In genomic region chr10:110733256-110733952, GRCh38 we compare ENCODE assay signal across 8 cellular contexts.
DNase-seq lines count a peak whose midpoint lies in the region; ATAC-seq and TF ChIP-seq lines count a peak whose summit lies in the region.

No MANE protein-coding gene starts in this region.

- no peak overlapping the region for H3K27ac ChIP-seq in SU-DHL-6 (ENCODE audit: low read depth, low read length)
- peak overlapping the region; percentile 4 to 86 (median 56) for H3K27ac ChIP-seq in heart left ventricle
- H3K27ac ChIP-seq in skeletal muscle tissue (ENCODE audit: low read depth, low read length), result peak overlapping the region; percentile 91

- no peak for TF ChIP-seq CTCF in SU-DHL-6 (IDR thresholded peaks at IDR 0.05; ENCODE audit: insufficient read depth, low read length, poor library complexity, severe bottlenecking)
- TF ChIP-seq CTCF in heart left ventricle (IDR thresholded peaks at IDR 0.05), result no peak

- TF ChIP-seq POLR2A in heart left ventricle (IDR thresholded peaks at IDR 0.05), result no peak

- H3K4me3 ChIP-seq in SU-DHL-6 (ENCODE audit: insufficient read depth, low read length, poor library complexity, severe bottlenecking) (no peak overlapping the region), heart left ventricle (peak overlapping the region in 5 of 12 donors; percentile 0 to 38 (median 3)), skeletal muscle tissue (ENCODE audit: low read length in 3 of 3) (peak overlapping the region; percentile 46 to 80 (median 76))

- H3K79me2 ChIP-seq in SU-DHL-6 (ENCODE audit: insufficient read depth, low read length), result no peaks in the 10 kb centered on the region

- H3K9ac ChIP-seq in SU-DHL-6 (ENCODE audit: low read length), result no peak overlapping the region
- H3K9ac ChIP-seq in skeletal muscle tissue (ENCODE audit: low read depth in 1 of 3, low read length in 3 of 3), result peak overlapping the region; percentile 79 to 81 (median 79)

- H2AFZ ChIP-seq in SU-DHL-6 (ENCODE audit: low read depth, low read length, severe bottlenecking), result no peak overlapping the region

- no peaks in the 10 kb centered on the region for H3F3A ChIP-seq in SU-DHL-6 (ENCODE audit: insufficient read depth)

- H3K4me1 ChIP-seq in heart left ventricle, result peaks cover 0 to 80% (median 25%) of the 10 kb centered on the region in 12 donors
- peaks cover 13 to 26% (median 14%) of the 10 kb centered on the region in 3 donors for H3K4me1 ChIP-seq in skeletal muscle tissue (ENCODE audit: control insufficient read depth in 3 of 3, insufficient read depth in 3 of 3, low read length in 3 of 3)

- H3K9me3 ChIP-seq in SU-DHL-6 (ENCODE audit: insufficient read depth, low read length), result no peaks in the 10 kb centered on the region
- no peaks in the 10 kb centered on the region for H3K9me3 ChIP-seq in heart left ventricle
- H3K9me3 ChIP-seq in skeletal muscle tissue (ENCODE audit: control insufficient read depth in 3 of 3, low read length in 3 of 3), result no peaks in the 10 kb centered on the region

- ATAC-seq in heart left ventricle, result peak in 3 of 4 donors; percentile 21 to 46 (median 33)
- ATAC-seq in GM21390 (IDR thresholded peaks at IDR 0.05; ENCODE audit: unreplicated experiment), result no peak
- ATAC-seq in GM18519 (IDR thresholded peaks at IDR 0.05; ENCODE audit: low FRiP score, unreplicated experiment), result no peak

- H3K36me3 ChIP-seq in SU-DHL-6 (ENCODE audit: low read length), result no peaks in the 10 kb centered on the region
- no peaks in the 10 kb centered on the region for H3K36me3 ChIP-seq in heart left ventricle
- H3K36me3 ChIP-seq in skeletal muscle tissue (ENCODE audit: control insufficient read depth in 3 of 3, insufficient read depth in 3 of 3, low read length in 3 of 3), result no peaks in the 10 kb centered on the region

- DNase-seq in NCI-H1436 (lab: John Stamatoyannopoulos, UW) (peak; percentile 40), NCI-H1436 treated with DMSO at 0.1 percent for 48 hours (lab: John Stamatoyannopoulos, UW) (no peak), heart left ventricle (no peak), NAMALWA (ENCODE audit: low spot score) (no peak)

- H3K27me3 ChIP-seq in SU-DHL-6 (ENCODE audit: low read length), result no peaks in the 10 kb centered on the region
- peaks cover 0 to 2% (median 0%) of the 10 kb centered on the region in 9 donors for H3K27me3 ChIP-seq in heart left ventricle
- H3K27me3 ChIP-seq in skeletal muscle tissue (ENCODE audit: control insufficient read depth in 3 of 3, insufficient read depth in 3 of 3, low read length in 3 of 3), result no peaks in the 10 kb centered on the region

- H3K9me2 ChIP-seq in SU-DHL-6 (replicated peaks; ENCODE audit: insufficient read depth, low read length), result no peaks in the 10 kb centered on the region

- H3K4me2 ChIP-seq in SU-DHL-6 (ENCODE audit: low read depth, low read length, poor library complexity, severe bottlenecking), result peak overlapping the region; percentile 4

- H4K20me1 ChIP-seq in SU-DHL-6 (ENCODE audit: low read depth, low read length), result no peaks in the 10 kb centered on the region

- intact Hi-C loops in heart left ventricle (cut with DNase I), result no loop called here

- 45 to 64% (median 53%) methylated on average over 15 to 16 of the region's 16 CpGs for WGBS in heart left ventricle, 4 donors

Comparison
In these comparisons a context has a peak if more than half of its experiments do, and no peak if none do; other contexts are left out.
1. ATAC-seq: peak in heart left ventricle (3 of 4); none in GM21390 (single experiment) and GM18519 (single experiment).